Comparison of ENCODE assay signal across 25 cellular contexts in the genomic region with DNA sequence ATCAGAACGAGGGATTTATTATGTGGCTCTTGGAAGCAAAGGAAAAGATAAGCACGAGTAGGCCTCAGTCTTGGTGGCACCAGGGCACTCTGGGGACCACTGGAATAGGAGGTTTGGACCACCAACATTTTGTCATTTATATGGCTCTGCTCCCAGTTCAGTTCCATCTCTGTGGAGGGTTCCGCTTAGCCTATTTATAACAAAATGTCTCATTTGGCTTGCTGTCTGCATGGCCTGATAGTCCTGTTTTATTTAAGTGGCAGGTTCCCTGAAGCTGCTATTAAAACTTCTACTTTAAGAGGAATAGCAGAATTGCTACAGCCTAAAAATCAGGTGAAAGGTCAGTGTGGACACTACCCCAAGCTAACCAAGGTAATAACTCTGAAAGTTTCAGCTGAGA.
"Had no signal": no experiment of that assay in that cellular context is flagged by ENCODE, and none has a peak within 500 bp of the region (broad histone marks: within the 10 kb centered on the region; RNA-seq: fewer than 3 reads in every experiment).

No MANE protein-coding gene starts in this region.

- H3K27ac ChIP-seq: brain microvascular endothelial cell, cardiac muscle cell, RWPE1 had no signal

- H3K4me3 Mint-ChIP-seq: activated CD4-positive, alpha-beta memory T cell treated with anti-CD3 and anti-CD28 coated beads for 36 hours; activated CD4-positive, alpha-beta T cell treated with anti-CD3 and anti-CD28 coated beads, Interleukin-2, amount 10 ng/mL, durations not matched to agents 24 days and 14 days; activated naive CD4-positive, alpha-beta T cell treated with anti-CD3 and anti-CD28 coated beads, Interleukin-2, amount 10 ng/mL, durations not matched to agents 7 days and 5 days; activated naive CD8-positive, alpha-beta T cell treated with anti-CD3 and anti-CD28 coated beads for 36 hours; activated T-helper 17 cell treated with anti-CD3 and anti-CD28 coated beads, Interleukin-2, amount 50 U/mL, for 72 hours; IgD-negative memory B cell; T-helper 17 cell; WTC11 had no signal

- DNase-seq: activated CD4-positive, alpha-beta memory T cell treated with anti-CD3 and anti-CD28 coated beads for 36 hours; activated CD4-positive, alpha-beta T cell treated with anti-CD3 and anti-CD28 coated beads, Interleukin-2, amount 10 ng/mL, durations not matched to agents 24 days and 14 days; activated CD4-positive, CD25-positive, alpha-beta regulatory T cell treated with anti-CD3 and anti-CD28 coated beads, Interleukin-2, amount 50 U/mL, for 72 hours; activated CD8-positive, alpha-beta memory T cell treated with anti-CD3 and anti-CD28 coated beads for 24 hours; activated gamma-delta T cell treated with Interleukin-2 at 50 U/mL for 16 hours; activated naive CD4-positive, alpha-beta T cell treated with anti-CD3 and anti-CD28 coated beads, Interleukin-2, amount 10 ng/mL, durations not matched to agents 7 days and 5 days; activated naive CD8-positive, alpha-beta T cell treated with anti-CD3 and anti-CD28 coated beads for 36 hours; activated T-cell treated with anti-CD3 and anti-CD28 coated beads, Interleukin-2, amount 50 U/mL, for 48 hours; brain microvascular endothelial cell; KG1; NCI-H1092; NCI-H1417; NCI-H1930; NCI-H2171; NCI-H226; NCI-H510A treated with DMSO at 0.1 percent for 48 hours; Peyer's patch; SHP77 treated with DMSO at 0.1 percent for 48 hours; T-helper 17 cell; T-helper 9 cell had no signal

- H3K36me3 ChIP-seq: brain microvascular endothelial cell, cardiac muscle cell, Peyer's patch had no signal

- H3K9me3 Mint-ChIP-seq: activated CD4-positive, alpha-beta memory T cell treated with anti-CD3 and anti-CD28 coated beads for 36 hours; activated CD4-positive, alpha-beta T cell treated with anti-CD3 and anti-CD28 coated beads, Interleukin-2, amount 10 ng/mL, durations not matched to agents 24 days and 14 days; activated naive CD4-positive, alpha-beta T cell treated with anti-CD3 and anti-CD28 coated beads, Interleukin-2, amount 10 ng/mL, durations not matched to agents 7 days and 5 days; activated naive CD8-positive, alpha-beta T cell treated with anti-CD3 and anti-CD28 coated beads for 36 hours; activated T-helper 17 cell treated with anti-CD3 and anti-CD28 coated beads, Interleukin-2, amount 50 U/mL, for 72 hours; IgD-negative memory B cell had no signal

- H3K9me3 ChIP-seq: Peyer's patch had no signal

- ATAC-seq: activated T-helper 17 cell treated with anti-CD3 and anti-CD28 coated beads, Interleukin-2, amount 50 U/mL, for 72 hours; T-helper 17 cell; WTC11 had no signal

- H3K4me3 ChIP-seq: cardiac muscle cell, Peyer's patch had no signal

- H3K27me3 ChIP-seq: brain microvascular endothelial cell, cardiac muscle cell, Peyer's patch had no signal

- H3K27ac Mint-ChIP-seq: activated CD4-positive, alpha-beta memory T cell treated with anti-CD3 and anti-CD28 coated beads for 36 hours; activated CD4-positive, alpha-beta T cell treated with anti-CD3 and anti-CD28 coated beads, Interleukin-2, amount 10 ng/mL, durations not matched to agents 24 days and 14 days; activated naive CD4-positive, alpha-beta T cell treated with anti-CD3 and anti-CD28 coated beads, Interleukin-2, amount 10 ng/mL, durations not matched to agents 7 days and 5 days; activated naive CD8-positive, alpha-beta T cell treated with anti-CD3 and anti-CD28 coated beads for 36 hours; activated T-helper 17 cell treated with anti-CD3 and anti-CD28 coated beads, Interleukin-2, amount 50 U/mL, for 72 hours; IgD-negative memory B cell; T-helper 17 cell; WTC11 had no signal

- H3K27me3 Mint-ChIP-seq: activated CD4-positive, alpha-beta memory T cell treated with anti-CD3 and anti-CD28 coated beads for 36 hours; activated CD4-positive, alpha-beta T cell treated with anti-CD3 and anti-CD28 coated beads, Interleukin-2, amount 10 ng/mL, durations not matched to agents 24 days and 14 days; activated naive CD4-positive, alpha-beta T cell treated with anti-CD3 and anti-CD28 coated beads, Interleukin-2, amount 10 ng/mL, durations not matched to agents 7 days and 5 days; activated naive CD8-positive, alpha-beta T cell treated with anti-CD3 and anti-CD28 coated beads for 36 hours; activated T-helper 17 cell treated with anti-CD3 and anti-CD28 coated beads, Interleukin-2, amount 50 U/mL, for 72 hours; IgD-negative memory B cell; T-helper 17 cell had no signal
